23 cellular contexts compared by ENCODE assay signal in the genomic region with DNA sequence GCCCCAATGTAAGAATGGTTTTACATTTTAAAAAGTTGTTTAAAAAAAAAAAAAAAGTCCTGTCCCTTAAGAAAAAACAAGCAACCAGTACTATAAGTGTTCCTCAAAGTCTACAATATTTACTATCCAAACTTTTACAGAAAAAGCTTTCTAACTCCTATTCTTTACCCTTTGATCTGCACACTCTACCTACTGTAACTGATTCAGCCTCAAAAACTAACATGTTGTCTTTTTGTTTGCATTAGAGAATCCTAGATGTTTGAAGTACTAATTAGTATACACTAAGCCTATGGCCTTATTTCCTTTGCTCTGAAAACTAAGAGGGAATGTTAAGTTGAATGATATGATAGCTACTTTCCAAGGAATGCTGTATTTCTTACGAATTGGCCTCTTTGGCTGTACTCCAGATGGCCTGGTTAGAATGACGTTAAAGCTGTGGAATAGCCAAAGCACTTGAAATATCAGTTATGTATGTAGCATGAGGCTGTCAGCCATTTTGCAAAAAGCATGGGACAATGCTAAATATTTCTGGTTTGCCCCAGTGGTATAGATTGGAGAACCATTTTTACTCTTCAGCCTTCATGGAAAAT.
A peak's percentile ranks its signal among the peaks of the same experiment; 100 is the strongest.
DNase-seq lines count a peak whose midpoint lies in the region; ATAC-seq and TF ChIP-seq lines count a peak whose summit lies in the region.
"Had no signal": no experiment of that assay in that cellular context is flagged by ENCODE, and none has a peak within 500 bp of the region (broad histone marks: within the 10 kb centered on the region; RNA-seq: fewer than 3 reads in every experiment).

No MANE protein-coding gene starts in this region.

- H4K20me1 ChIP-seq in GM23248 (ENCODE audit: insufficient read depth) = no peaks in the 10 kb centered on the region

- H3K9me3 ChIP-seq in AG04450 (ENCODE audit: control insufficient read depth, insufficient read depth, low read length) (no peaks in the 10 kb centered on the region), GM23248 (ENCODE audit: low read depth) (no peaks in the 10 kb centered on the region), testis (no peaks in the 10 kb centered on the region)
- H3K9me3 ChIP-seq: gastrocnemius medialis, right atrium auricular region, SJSA1 had no signal

- no peaks in the 10 kb centered on the region for H3K27me3 Mint-ChIP-seq in natural killer cell treated with Interleukin-12 subunit alpha and Interleukin-12 subunit beta and Interleukin-15 and Interleukin-18, amount 100 ng/mL, for 72 hours
- no peaks in the 10 kb centered on the region for H3K27me3 Mint-ChIP-seq in activated T-cell treated with anti-CD3 and anti-CD28 coated beads, Interleukin-2, amount 50 U/mL, for 4 hours (ENCODE audit: low read depth)
- H3K27me3 Mint-ChIP-seq: activated naive CD8-positive, alpha-beta T cell treated with anti-CD3 and anti-CD28 coated beads, Interleukin-2, amount 50 U/mL, for 24 hours; type B pancreatic cell had no signal

- no peak for ATAC-seq in natural killer cell treated with Interleukin-12 subunit alpha and Interleukin-12 subunit beta and Interleukin-15 and Interleukin-18, amount 100 ng/mL, for 72 hours
- no peak for ATAC-seq in GM21423 (IDR thresholded peaks at IDR 0.05; ENCODE audit: unreplicated experiment)
- no peak for ATAC-seq in activated T-cell treated with anti-CD3 and anti-CD28 coated beads, Interleukin-2, amount 50 U/mL, for 4 hours
- ATAC-seq: activated naive CD8-positive, alpha-beta T cell treated with anti-CD3 and anti-CD28 coated beads, Interleukin-2, amount 50 U/mL, for 24 hours; gastrocnemius medialis; left lobe of liver; PC-3 had no signal

- TF ChIP-seq POLR2A in testis (IDR thresholded peaks at IDR 0.05) = no peak

- H3K9me2 ChIP-seq in GM23248 (ENCODE audit: insufficient read depth) = no peaks in the 10 kb centered on the region

- DNase-seq in AG04450 (ENCODE audit: low read depth, low spot score) (peak; percentile 72), GM23248 (peak; percentile 52), brain microvascular endothelial cell (peak; percentile 88), hepatic stellate cell (ENCODE audit: low spot score) (peak; percentile 10), testis (no peak)
- no peak for DNase-seq in natural killer cell treated with Interleukin-12 subunit alpha and Interleukin-12 subunit beta and Interleukin-15 and Interleukin-18, amount 100 ng/mL, for 72 hours (ENCODE audit: low spot score)
- no peak for DNase-seq in activated T-cell treated with anti-CD3 and anti-CD28 coated beads, Interleukin-2, amount 50 U/mL, for 4 hours
- DNase-seq: activated CD4-positive, CD25-positive, alpha-beta regulatory T cell treated with anti-CD3 and anti-CD28 coated beads, Interleukin-2, amount 50 U/mL, for 72 hours; activated naive CD8-positive, alpha-beta T cell treated with anti-CD3 and anti-CD28 coated beads, Interleukin-2, amount 50 U/mL, for 24 hours; DND-41; endodermal cell; gastrocnemius medialis; H9; NCI-H1092 treated with DMSO at 0.1 percent for 48 hours; occipital lobe; PC-3; stimulated activated naive CD4-positive, alpha-beta T cell treated with Interleukin-2 at 50 U/mL for 16 hours had no signal

- no peaks in the 10 kb centered on the region for H3F3A ChIP-seq in GM23248 (ENCODE audit: insufficient read depth)

- peaks cover 10 to 15% of the 10 kb centered on the region in 2 donors for H3K4me1 Mint-ChIP-seq in natural killer cell treated with Interleukin-12 subunit alpha and Interleukin-12 subunit beta and Interleukin-15 and Interleukin-18, amount 100 ng/mL, for 72 hours (ENCODE audit: low read depth in 2 of 2)
- peaks cover 4% of the 10 kb centered on the region for H3K4me1 Mint-ChIP-seq in activated T-cell treated with anti-CD3 and anti-CD28 coated beads, Interleukin-2, amount 50 U/mL, for 4 hours (ENCODE audit: low read depth)
- H3K4me1 Mint-ChIP-seq: endodermal cell had no signal

- in situ Hi-C loops in GM23248 (cut with MboI) = no loop called here
- in situ Hi-C loops in brain microvascular endothelial cell (cut with HindIII; ENCODE audit: low pct_ligation_motif_present, low sequenced_read_pairs) = no loop called here

- CTCF ChIA-PET in AG04450 (lab: Charles Lee) = interaction anchor here (0.5 to 2.0 kb wide), 6 partner anchors 10 to 607 kb away, joined by 4 to 9 read pairs (median 5); no protein-coding TSS in a partner anchor

- H3K4me1 ChIP-seq in GM23248 (ENCODE audit: insufficient read depth) (0 out of 2 replicates have a peak, but pooled peaks cover 2% of the 10 kb centered on the region), testis (no peaks in the 10 kb centered on the region)
- H3K4me1 ChIP-seq: gastrocnemius medialis, right atrium auricular region, SJSA1 had no signal

- TF ChIP-seq CTCF in AG04450 (IDR thresholded peaks at IDR 0.05; ENCODE audit: low read depth, low read length) (no peak), brain microvascular endothelial cell (IDR thresholded peaks at IDR 0.05; ENCODE audit: low read depth, low read length, missing control alignments) (no peak), testis (IDR thresholded peaks at IDR 0.05) (no peak)

- no peak overlapping the region for H3K4me3 Mint-ChIP-seq in natural killer cell treated with Interleukin-12 subunit alpha and Interleukin-12 subunit beta and Interleukin-15 and Interleukin-18, amount 100 ng/mL, for 72 hours
- H3K4me3 Mint-ChIP-seq in activated T-cell treated with anti-CD3 and anti-CD28 coated beads, Interleukin-2, amount 50 U/mL, for 4 hours = no peak overlapping the region
- H3K4me3 Mint-ChIP-seq: activated naive CD8-positive, alpha-beta T cell treated with anti-CD3 and anti-CD28 coated beads, Interleukin-2, amount 50 U/mL, for 24 hours; endodermal cell; H9; type B pancreatic cell had no signal

- no peak overlapping the region for H2AFZ ChIP-seq in GM23248

- no peaks in the 10 kb centered on the region for H3K79me2 ChIP-seq in GM23248 (ENCODE audit: insufficient read depth)

- H3K36me3 ChIP-seq in GM23248 (ENCODE audit: low read depth) (no peaks in the 10 kb centered on the region), brain microvascular endothelial cell (replicated peaks) (no peaks in the 10 kb centered on the region), testis (ENCODE audit: low read depth, missing control alignments) (no peaks in the 10 kb centered on the region)
- H3K36me3 ChIP-seq: gastrocnemius medialis, right atrium auricular region, SJSA1 had no signal

- intact Hi-C loops in testis (cut with DNase I; ENCODE audit: low total_unique reads) = no loop called here

- no peak overlapping the region for H3K27ac ChIP-seq in AG04450 (ENCODE audit: low read depth, low read length)
- H3K27ac ChIP-seq in GM23248 = no peak overlapping the region
- peak overlapping the region; percentile 39 for H3K27ac ChIP-seq in brain microvascular endothelial cell
- no peak overlapping the region for H3K27ac ChIP-seq in testis
- H3K27ac ChIP-seq: gastrocnemius medialis, right atrium auricular region, SJSA1 had no signal

- H3K4me3 ChIP-seq in AG04450 (ENCODE audit: low read depth, low read length) (no peak overlapping the region), GM23248 (no peak overlapping the region), brain microvascular endothelial cell (ENCODE audit: low read depth, low read length) (no peak overlapping the region), testis (no peak overlapping the region)
- H3K4me3 ChIP-seq: gastrocnemius medialis, right atrium auricular region, SJSA1 had no signal

- no peak overlapping the region for H3K9ac ChIP-seq in GM23248

- H3K9me3 Mint-ChIP-seq in natural killer cell treated with Interleukin-12 subunit alpha and Interleukin-12 subunit beta and Interleukin-15 and Interleukin-18, amount 100 ng/mL, for 72 hours = no peaks in the 10 kb centered on the region
- H3K9me3 Mint-ChIP-seq in activated T-cell treated with anti-CD3 and anti-CD28 coated beads, Interleukin-2, amount 50 U/mL, for 4 hours = no peaks in the 10 kb centered on the region
- H3K9me3 Mint-ChIP-seq: activated naive CD8-positive, alpha-beta T cell treated with anti-CD3 and anti-CD28 coated beads, Interleukin-2, amount 50 U/mL, for 24 hours; activated T-helper 2 cell treated with anti-CD3 and anti-CD28 coated beads, Interferon-gamma antibody, Interleukin-2, Interleukin-4, amounts not matched to agents 10 μg/mL and 5 μg/mL and 100 μg/mL, durations not matched to agents 14 hours and 24 hours and 36 hours; endodermal cell; H9; type B pancreatic cell had no signal

- H3K27me3 ChIP-seq in AG04450 (ENCODE audit: control insufficient read depth, insufficient read depth, low read length) = no peaks in the 10 kb centered on the region
- H3K27me3 ChIP-seq in GM23248 (replicated peaks; ENCODE audit: insufficient read depth) = no peaks in the 10 kb centered on the region
- H3K27me3 ChIP-seq in brain microvascular endothelial cell (replicated peaks) = no peaks in the 10 kb centered on the region
- no peaks in the 10 kb centered on the region for H3K27me3 ChIP-seq in testis
- H3K27me3 ChIP-seq: gastrocnemius medialis, right atrium auricular region, SJSA1 had no signal

- no peak overlapping the region for H3K4me2 ChIP-seq in GM23248 (ENCODE audit: unreplicated experiment)

- POLR2A ChIA-PET in AG04450 (lab: Yijun Ruan, JAX) = interaction anchor here (0.7 kb wide), 2 partner anchors 343 to 1218 kb away, joined by 4 to 5 read pairs; no protein-coding TSS in a partner anchor

- H3K36me3 Mint-ChIP-seq in natural killer cell treated with Interleukin-12 subunit alpha and Interleukin-12 subunit beta and Interleukin-15 and Interleukin-18, amount 100 ng/mL, for 72 hours = no peaks in the 10 kb centered on the region
- H3K36me3 Mint-ChIP-seq in activated T-cell treated with anti-CD3 and anti-CD28 coated beads, Interleukin-2, amount 50 U/mL, for 4 hours (ENCODE audit: insufficient read depth) = peaks cover 20% of the 10 kb centered on the region
- H3K36me3 Mint-ChIP-seq: type B pancreatic cell had no signal

- H3K27ac Mint-ChIP-seq in natural killer cell treated with Interleukin-12 subunit alpha and Interleukin-12 subunit beta and Interleukin-15 and Interleukin-18, amount 100 ng/mL, for 72 hours = no peak overlapping the region
- H3K27ac Mint-ChIP-seq: activated naive CD8-positive, alpha-beta T cell treated with anti-CD3 and anti-CD28 coated beads, Interleukin-2, amount 50 U/mL, for 24 hours; activated T-helper 2 cell treated with anti-CD3 and anti-CD28 coated beads, Interferon-gamma antibody, Interleukin-2, Interleukin-4, amounts not matched to agents 10 μg/mL and 5 μg/mL and 100 μg/mL, durations not matched to agents 14 hours and 24 hours and 36 hours; endodermal cell; H9; type B pancreatic cell had no signal

- 39 to 47% methylated on average over 2 of the region's 2 CpGs for WGBS in GM23248 (ENCODE audit: low coverage in 1 of 2, low lambda C conversion rate in 2 of 2, missing lambda C conversion rate in 2 of 2), 2 experiments
- 29 to 53% methylated on average over 2 of the region's 2 CpGs for WGBS in testis, 2 donors

Comparison
In these comparisons a context has a peak if more than half of its experiments do, and no peak if none do; other contexts are left out.
1. DNase-seq: peak in AG04450 (single experiment), GM23248 (single experiment), brain microvascular endothelial cell (single experiment) and hepatic stellate cell (single experiment); none in natural killer cell treated with Interleukin-12 subunit alpha and Interleukin-12 subunit beta and Interleukin-15 and Interleukin-18, amount 100 ng/mL, for 72 hours (single experiment), activated T-cell treated with anti-CD3 and anti-CD28 coated beads, Interleukin-2, amount 50 U/mL, for 4 hours (single experiment) and testis (single experiment).